2 cellular contexts compared by ENCODE assay signal in the genomic region with DNA sequence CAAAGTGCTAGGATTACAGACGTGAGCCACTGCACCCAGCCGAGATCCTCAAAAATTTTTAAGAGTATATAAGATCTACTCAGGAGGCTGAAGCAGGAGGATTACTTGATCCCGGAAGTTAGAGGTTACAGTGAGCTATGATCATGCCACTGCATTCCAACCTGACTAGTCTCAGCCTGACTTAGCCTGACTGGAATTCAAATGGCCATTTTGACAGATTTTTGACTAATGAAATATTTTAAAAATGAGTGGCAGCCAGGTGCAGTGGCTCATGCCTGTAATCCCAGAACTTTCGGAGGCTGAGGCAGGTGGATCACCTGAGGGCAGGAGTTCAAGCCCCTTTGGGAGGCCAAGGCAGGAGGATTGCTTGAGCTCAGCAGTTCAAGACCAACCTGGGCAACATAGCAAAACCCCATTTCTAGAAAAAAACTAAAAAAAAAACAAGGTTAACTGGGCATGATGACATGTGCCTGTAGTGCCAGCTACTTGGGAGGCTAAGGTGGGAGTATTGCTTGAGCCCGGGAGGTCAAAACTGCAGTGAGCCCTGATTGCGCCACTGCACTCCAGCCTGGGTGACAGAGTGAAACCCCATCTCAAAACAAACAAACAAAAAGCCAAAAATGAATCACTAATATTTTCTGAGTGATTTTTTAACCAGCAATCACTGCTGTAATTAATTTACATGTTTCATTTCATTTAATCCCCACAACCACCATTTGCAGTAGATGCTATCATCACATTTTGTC.
TF ChIP-seq lines count a peak whose summit lies in the region.

No MANE protein-coding gene starts in this region.

TF ChIP-seq in SK-N-SH, 30 proteins besides CTCF, POLR2A, EP300 and RAD21 (continued from another document):
- TF ChIP-seq, protein P1, sequence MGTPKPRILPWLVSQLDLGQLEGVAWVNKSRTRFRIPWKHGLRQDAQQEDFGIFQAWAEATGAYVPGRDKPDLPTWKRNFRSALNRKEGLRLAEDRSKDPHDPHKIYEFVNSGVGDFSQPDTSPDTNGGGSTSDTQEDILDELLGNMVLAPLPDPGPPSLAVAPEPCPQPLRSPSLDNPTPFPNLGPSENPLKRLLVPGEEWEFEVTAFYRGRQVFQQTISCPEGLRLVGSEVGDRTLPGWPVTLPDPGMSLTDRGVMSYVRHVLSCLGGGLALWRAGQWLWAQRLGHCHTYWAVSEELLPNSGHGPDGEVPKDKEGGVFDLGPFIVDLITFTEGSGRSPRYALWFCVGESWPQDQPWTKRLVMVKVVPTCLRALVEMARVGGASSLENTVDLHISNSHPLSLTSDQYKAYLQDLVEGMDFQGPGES (IDR thresholded peaks at IDR 0.05; ENCODE audit: low read depth, low read length), result no peak
- TF ChIP-seq FOSL2 (IDR thresholded peaks at IDR 0.05; ENCODE audit: borderline replicate concordance, low read depth) (peak; percentile 87), NFIC (IDR thresholded peaks at IDR 0.05; ENCODE audit: borderline replicate concordance) (peak; percentile 28; the same call in 1 of the 2 replicates), MXI1 (IDR thresholded peaks at IDR 0.05; ENCODE audit: low read depth, low read length) (no peak), YY1 (IDR thresholded peaks at IDR 0.05; ENCODE audit: low read depth) (peak; percentile 51; the same call in 1 of the 2 replicates), RFX5 (IDR thresholded peaks at IDR 0.05; ENCODE audit: low read length) (no peak), RXRA (IDR thresholded peaks at IDR 0.05; ENCODE audit: borderline replicate concordance, low read depth) (peak; percentile 28; the same call in 1 of the 2 replicates), ELF1 (IDR thresholded peaks at IDR 0.05) (peak; percentile 49), CHD2 (IDR thresholded peaks at IDR 0.05; ENCODE audit: low read length, partially characterized antibody) (no peak), JUND (IDR thresholded peaks at IDR 0.05) (peak; percentile 79), FOXJ3 (CRISPR knock-in tag; IDR thresholded peaks at IDR 0.05) (no peak), MEF2A (IDR thresholded peaks at IDR 0.05; ENCODE audit: borderline replicate concordance, low read depth) (no peak), NRF1 (IDR thresholded peaks at IDR 0.05; ENCODE audit: low read depth, low read length) (no peak), SMC3 (IDR thresholded peaks at IDR 0.05; ENCODE audit: low read depth, low read length) (no peak), TCF12 (IDR thresholded peaks at IDR 0.05) (peak; percentile 80), GATA2 (CRISPR knock-in tag; IDR thresholded peaks at IDR 0.05) (no peak), TAF1 (IDR thresholded peaks at IDR 0.05; ENCODE audit: borderline replicate concordance, low read depth, low read length) (no peak), GABPA (IDR thresholded peaks at IDR 0.05; ENCODE audit: low read depth) (no peak), TEAD4 (IDR thresholded peaks at IDR 0.05; ENCODE audit: borderline replicate concordance, insufficient read depth) (peak; percentile 75; the same call in 1 of the 2 replicates)
- TF ChIP-seq, protein P2, sequence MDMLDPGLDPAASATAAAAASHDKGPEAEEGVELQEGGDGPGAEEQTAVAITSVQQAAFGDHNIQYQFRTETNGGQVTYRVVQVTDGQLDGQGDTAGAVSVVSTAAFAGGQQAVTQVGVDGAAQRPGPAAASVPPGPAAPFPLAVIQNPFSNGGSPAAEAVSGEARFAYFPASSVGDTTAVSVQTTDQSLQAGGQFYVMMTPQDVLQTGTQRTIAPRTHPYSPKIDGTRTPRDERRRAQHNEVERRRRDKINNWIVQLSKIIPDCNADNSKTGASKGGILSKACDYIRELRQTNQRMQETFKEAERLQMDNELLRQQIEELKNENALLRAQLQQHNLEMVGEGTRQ (IDR thresholded peaks at IDR 0.05; ENCODE audit: borderline replicate concordance, low read depth, low read length), result no peak
- TF ChIP-seq, protein P3, sequence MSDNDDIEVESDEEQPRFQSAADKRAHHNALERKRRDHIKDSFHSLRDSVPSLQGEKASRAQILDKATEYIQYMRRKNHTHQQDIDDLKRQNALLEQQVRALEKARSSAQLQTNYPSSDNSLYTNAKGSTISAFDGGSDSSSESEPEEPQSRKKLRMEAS (IDR thresholded peaks at IDR 0.05; ENCODE audit: low read depth), result no peak
- TF ChIP-seq, protein P4, sequence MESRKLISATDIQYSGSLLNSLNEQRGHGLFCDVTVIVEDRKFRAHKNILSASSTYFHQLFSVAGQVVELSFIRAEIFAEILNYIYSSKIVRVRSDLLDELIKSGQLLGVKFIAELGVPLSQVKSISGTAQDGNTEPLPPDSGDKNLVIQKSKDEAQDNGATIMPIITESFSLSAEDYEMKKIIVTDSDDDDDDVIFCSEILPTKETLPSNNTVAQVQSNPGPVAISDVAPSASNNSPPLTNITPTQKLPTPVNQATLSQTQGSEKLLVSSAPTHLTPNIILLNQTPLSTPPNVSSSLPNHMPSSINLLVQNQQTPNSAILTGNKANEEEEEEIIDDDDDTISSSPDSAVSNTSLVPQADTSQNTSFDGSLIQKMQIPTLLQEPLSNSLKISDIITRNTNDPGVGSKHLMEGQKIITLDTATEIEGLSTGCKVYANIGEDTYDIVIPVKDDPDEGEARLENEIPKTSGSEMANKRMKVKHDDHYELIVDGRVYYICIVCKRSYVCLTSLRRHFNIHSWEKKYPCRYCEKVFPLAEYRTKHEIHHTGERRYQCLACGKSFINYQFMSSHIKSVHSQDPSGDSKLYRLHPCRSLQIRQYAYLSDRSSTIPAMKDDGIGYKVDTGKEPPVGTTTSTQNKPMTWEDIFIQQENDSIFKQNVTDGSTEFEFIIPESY (IDR thresholded peaks at IDR 0.05; ENCODE audit: borderline replicate concordance, low read depth), result no peak
- TF ChIP-seq, protein P5, sequence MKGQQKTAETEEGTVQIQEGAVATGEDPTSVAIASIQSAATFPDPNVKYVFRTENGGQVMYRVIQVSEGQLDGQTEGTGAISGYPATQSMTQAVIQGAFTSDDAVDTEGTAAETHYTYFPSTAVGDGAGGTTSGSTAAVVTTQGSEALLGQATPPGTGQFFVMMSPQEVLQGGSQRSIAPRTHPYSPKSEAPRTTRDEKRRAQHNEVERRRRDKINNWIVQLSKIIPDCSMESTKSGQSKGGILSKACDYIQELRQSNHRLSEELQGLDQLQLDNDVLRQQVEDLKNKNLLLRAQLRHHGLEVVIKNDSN (IDR thresholded peaks at IDR 0.05; ENCODE audit: borderline replicate concordance, low read depth), result no peak
- TF ChIP-seq, protein P6, sequence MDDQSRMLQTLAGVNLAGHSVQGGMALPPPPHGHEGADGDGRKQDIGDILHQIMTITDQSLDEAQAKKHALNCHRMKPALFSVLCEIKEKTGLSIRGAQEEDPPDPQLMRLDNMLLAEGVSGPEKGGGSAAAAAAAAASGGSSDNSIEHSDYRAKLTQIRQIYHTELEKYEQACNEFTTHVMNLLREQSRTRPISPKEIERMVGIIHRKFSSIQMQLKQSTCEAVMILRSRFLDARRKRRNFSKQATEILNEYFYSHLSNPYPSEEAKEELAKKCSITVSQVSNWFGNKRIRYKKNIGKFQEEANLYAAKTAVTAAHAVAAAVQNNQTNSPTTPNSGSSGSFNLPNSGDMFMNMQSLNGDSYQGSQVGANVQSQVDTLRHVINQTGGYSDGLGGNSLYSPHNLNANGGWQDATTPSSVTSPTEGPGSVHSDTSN (IDR thresholded peaks at IDR 0.05), result peak; percentile 92

TF ChIP-seq in SK-N-SH treated with all-trans-retinoic acid at 6 μM for 48 hours, 23 proteins besides CTCF, POLR2A, EP300 and RAD21 (continued from another document):
- TF ChIP-seq, protein P7, sequence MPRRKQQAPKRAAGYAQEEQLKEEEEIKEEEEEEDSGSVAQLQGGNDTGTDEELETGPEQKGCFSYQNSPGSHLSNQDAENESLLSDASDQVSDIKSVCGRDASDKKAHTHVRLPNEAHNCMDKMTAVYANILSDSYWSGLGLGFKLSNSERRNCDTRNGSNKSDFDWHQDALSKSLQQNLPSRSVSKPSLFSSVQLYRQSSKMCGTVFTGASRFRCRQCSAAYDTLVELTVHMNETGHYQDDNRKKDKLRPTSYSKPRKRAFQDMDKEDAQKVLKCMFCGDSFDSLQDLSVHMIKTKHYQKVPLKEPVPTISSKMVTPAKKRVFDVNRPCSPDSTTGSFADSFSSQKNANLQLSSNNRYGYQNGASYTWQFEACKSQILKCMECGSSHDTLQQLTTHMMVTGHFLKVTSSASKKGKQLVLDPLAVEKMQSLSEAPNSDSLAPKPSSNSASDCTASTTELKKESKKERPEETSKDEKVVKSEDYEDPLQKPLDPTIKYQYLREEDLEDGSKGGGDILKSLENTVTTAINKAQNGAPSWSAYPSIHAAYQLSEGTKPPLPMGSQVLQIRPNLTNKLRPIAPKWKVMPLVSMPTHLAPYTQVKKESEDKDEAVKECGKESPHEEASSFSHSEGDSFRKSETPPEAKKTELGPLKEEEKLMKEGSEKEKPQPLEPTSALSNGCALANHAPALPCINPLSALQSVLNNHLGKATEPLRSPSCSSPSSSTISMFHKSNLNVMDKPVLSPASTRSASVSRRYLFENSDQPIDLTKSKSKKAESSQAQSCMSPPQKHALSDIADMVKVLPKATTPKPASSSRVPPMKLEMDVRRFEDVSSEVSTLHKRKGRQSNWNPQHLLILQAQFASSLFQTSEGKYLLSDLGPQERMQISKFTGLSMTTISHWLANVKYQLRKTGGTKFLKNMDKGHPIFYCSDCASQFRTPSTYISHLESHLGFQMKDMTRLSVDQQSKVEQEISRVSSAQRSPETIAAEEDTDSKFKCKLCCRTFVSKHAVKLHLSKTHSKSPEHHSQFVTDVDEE (CRISPR knock-in tag; IDR thresholded peaks at IDR 0.05), result no peak
- TF ChIP-seq, protein P8, sequence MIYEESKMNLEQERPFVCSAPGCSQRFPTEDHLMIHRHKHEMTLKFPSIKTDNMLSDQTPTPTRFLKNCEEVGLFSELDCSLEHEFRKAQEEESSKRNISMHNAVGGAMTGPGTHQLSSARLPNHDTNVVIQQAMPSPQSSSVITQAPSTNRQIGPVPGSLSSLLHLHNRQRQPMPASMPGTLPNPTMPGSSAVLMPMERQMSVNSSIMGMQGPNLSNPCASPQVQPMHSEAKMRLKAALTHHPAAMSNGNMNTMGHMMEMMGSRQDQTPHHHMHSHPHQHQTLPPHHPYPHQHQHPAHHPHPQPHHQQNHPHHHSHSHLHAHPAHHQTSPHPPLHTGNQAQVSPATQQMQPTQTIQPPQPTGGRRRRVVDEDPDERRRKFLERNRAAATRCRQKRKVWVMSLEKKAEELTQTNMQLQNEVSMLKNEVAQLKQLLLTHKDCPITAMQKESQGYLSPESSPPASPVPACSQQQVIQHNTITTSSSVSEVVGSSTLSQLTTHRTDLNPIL (CRISPR knock-in tag; IDR thresholded peaks at IDR 0.05; ENCODE audit: low read depth), result no peak
- TF ChIP-seq, protein P9, sequence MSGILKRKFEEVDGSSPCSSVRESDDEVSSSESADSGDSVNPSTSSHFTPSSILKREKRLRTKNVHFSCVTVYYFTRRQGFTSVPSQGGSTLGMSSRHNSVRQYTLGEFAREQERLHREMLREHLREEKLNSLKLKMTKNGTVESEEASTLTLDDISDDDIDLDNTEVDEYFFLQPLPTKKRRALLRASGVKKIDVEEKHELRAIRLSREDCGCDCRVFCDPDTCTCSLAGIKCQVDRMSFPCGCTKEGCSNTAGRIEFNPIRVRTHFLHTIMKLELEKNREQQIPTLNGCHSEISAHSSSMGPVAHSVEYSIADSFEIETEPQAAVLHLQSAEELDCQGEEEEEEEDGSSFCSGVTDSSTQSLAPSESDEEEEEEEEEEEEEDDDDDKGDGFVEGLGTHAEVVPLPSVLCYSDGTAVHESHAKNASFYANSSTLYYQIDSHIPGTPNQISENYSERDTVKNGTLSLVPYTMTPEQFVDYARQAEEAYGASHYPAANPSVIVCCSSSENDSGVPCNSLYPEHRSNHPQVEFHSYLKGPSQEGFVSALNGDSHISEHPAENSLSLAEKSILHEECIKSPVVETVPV (CRISPR knock-in tag; IDR thresholded peaks at IDR 0.05), result no peak
- TF ChIP-seq, protein P10, sequence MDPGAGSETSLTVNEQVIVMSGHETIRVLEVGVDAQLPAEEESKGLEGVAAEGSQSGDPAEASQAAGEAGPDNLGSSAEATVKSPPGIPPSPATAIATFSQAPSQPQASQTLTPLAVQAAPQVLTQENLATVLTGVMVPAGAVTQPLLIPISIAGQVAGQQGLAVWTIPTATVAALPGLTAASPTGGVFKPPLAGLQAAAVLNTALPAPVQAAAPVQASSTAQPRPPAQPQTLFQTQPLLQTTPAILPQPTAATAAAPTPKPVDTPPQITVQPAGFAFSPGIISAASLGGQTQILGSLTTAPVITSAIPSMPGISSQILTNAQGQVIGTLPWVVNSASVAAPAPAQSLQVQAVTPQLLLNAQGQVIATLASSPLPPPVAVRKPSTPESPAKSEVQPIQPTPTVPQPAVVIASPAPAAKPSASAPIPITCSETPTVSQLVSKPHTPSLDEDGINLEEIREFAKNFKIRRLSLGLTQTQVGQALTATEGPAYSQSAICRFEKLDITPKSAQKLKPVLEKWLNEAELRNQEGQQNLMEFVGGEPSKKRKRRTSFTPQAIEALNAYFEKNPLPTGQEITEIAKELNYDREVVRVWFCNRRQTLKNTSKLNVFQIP (CRISPR knock-in tag; IDR thresholded peaks at IDR 0.05; ENCODE audit: borderline replicate concordance, low read depth), result no peak
- TF ChIP-seq ISL1 (CRISPR knock-in tag; IDR thresholded peaks at IDR 0.05) (no peak), GLIS3 (CRISPR knock-in tag; IDR thresholded peaks at IDR 0.05) (no peak), ZC3H10 (CRISPR knock-in tag; IDR thresholded peaks at IDR 0.05) (no peak), CSDC2 (CRISPR knock-in tag; IDR thresholded peaks at IDR 0.05) (no peak), ESRRG (CRISPR knock-in tag; IDR thresholded peaks at IDR 0.05) (no peak), TCF4 (CRISPR knock-in tag; IDR thresholded peaks at IDR 0.05; ENCODE audit: borderline replicate concordance) (no peak), TOX (CRISPR knock-in tag; IDR thresholded peaks at IDR 0.05; ENCODE audit: borderline replicate concordance) (no peak), PPARA (CRISPR knock-in tag; IDR thresholded peaks at IDR 0.05; ENCODE audit: borderline replicate concordance) (no peak), ZFP3 (CRISPR knock-in tag; IDR thresholded peaks at IDR 0.05) (no peak), ZNF8 (CRISPR knock-in tag; IDR thresholded peaks at IDR 0.05) (no peak)
- TF ChIP-seq, protein P11, sequence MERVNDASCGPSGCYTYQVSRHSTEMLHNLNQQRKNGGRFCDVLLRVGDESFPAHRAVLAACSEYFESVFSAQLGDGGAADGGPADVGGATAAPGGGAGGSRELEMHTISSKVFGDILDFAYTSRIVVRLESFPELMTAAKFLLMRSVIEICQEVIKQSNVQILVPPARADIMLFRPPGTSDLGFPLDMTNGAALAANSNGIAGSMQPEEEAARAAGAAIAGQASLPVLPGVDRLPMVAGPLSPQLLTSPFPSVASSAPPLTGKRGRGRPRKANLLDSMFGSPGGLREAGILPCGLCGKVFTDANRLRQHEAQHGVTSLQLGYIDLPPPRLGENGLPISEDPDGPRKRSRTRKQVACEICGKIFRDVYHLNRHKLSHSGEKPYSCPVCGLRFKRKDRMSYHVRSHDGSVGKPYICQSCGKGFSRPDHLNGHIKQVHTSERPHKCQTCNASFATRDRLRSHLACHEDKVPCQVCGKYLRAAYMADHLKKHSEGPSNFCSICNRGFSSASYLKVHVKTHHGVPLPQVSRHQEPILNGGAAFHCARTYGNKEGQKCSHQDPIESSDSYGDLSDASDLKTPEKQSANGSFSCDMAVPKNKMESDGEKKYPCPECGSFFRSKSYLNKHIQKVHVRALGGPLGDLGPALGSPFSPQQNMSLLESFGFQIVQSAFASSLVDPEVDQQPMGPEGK (CRISPR knock-in tag; IDR thresholded peaks at IDR 0.05; ENCODE audit: borderline replicate concordance), result no peak
